19 cellular contexts compared by ENCODE assay signal in genomic region chr2:68119504-68119903, GRCh38. TPM values are rescaled to one million over a fixed set of nuclear protein-coding genes. Genes with fewer than 3 reads are reported as not detected.
A peak's percentile ranks its signal among the peaks of the same experiment; 100 is the strongest.
DNase-seq lines count a peak whose midpoint lies in the region; ATAC-seq and TF ChIP-seq lines count a peak whose summit lies in the region.
"Had no signal": no experiment of that assay in that cellular context is flagged by ENCODE, and none has a peak within 500 bp of the region (broad histone marks: within the 10 kb centered on the region; RNA-seq: fewer than 3 reads in every experiment).

No MANE protein-coding gene starts in this region.

- H3K27ac ChIP-seq in neuronal stem cell (replicated peaks; ENCODE audit: low read length) (no peak overlapping the region), testis (no peak overlapping the region), stomach (no peak overlapping the region)
- H3K27ac ChIP-seq: BLaER1 treated with 17β-estradiol and CSF1 and Interleukin-3, amounts not matched to agents 10 nM and 100 nM; HL-60 had no signal

- H2BK120ac ChIP-seq in neuronal stem cell (ENCODE audit: low read depth, low read length) = no peak overlapping the region

- H2BK5ac ChIP-seq in neuronal stem cell (ENCODE audit: low read length) = no peak overlapping the region

- no peak for TF ChIP-seq EP300 in stomach (IDR thresholded peaks at IDR 0.05)

- H3K27me3 ChIP-seq in neuronal stem cell (ENCODE audit: control insufficient read depth in 3 of 3, insufficient read depth in 3 of 3, low read depth in 1 of 3, low read length in 3 of 3) = peaks cover 0 to 6% (median 0%) of the 10 kb centered on the region in 3 experiments
- H3K27me3 ChIP-seq in testis = no peaks in the 10 kb centered on the region
- H3K27me3 ChIP-seq in stomach = no peaks in the 10 kb centered on the region
- H3K27me3 ChIP-seq: BLaER1 treated with 17β-estradiol and CSF1 and Interleukin-3, amounts not matched to agents 10 nM and 100 nM had no signal

- H3K4me1 Mint-ChIP-seq in T-helper 17 cell = peaks cover 6% of the 10 kb centered on the region
- H3K4me1 Mint-ChIP-seq in Calu3 (ENCODE audit: low read depth, unreplicated experiment) = no peaks in the 10 kb centered on the region

- no peaks in the 10 kb centered on the region for H3K9me3 Mint-ChIP-seq in Calu3 (ENCODE audit: low read depth, unreplicated experiment)
- H3K9me3 Mint-ChIP-seq: CD8-positive, alpha-beta T cell had no signal

- H3K27ac Mint-ChIP-seq in T-helper 17 cell (peak overlapping the region; percentile 43), Calu3 (ENCODE audit: unreplicated experiment) (no peak overlapping the region)
- H3K27ac Mint-ChIP-seq: CD8-positive, alpha-beta T cell had no signal

- H3K27me3 Mint-ChIP-seq in T-helper 17 cell (peaks cover 12% of the 10 kb centered on the region), Calu3 (ENCODE audit: unreplicated experiment) (no peaks in the 10 kb centered on the region)

- TF ChIP-seq POLR2A in testis (IDR thresholded peaks at IDR 0.05) (no peak), stomach (IDR thresholded peaks at IDR 0.05) (no peak)

- no peak overlapping the region for H2BK15ac ChIP-seq in neuronal stem cell (ENCODE audit: low read length)

- no peak for ATAC-seq in T-helper 17 cell
- ATAC-seq: CD8-positive, alpha-beta T cell; Right ventricle myocardium inferior had no signal

- H3K14ac ChIP-seq in neuronal stem cell (ENCODE audit: low read length) = no peak overlapping the region

- H3K36me3 ChIP-seq in neuronal stem cell (replicated peaks in 1 of 2; ENCODE audit: control insufficient read depth in 2 of 2, insufficient read depth in 2 of 2, low read length in 2 of 2) (no peaks in the 10 kb centered on the region), testis (ENCODE audit: low read depth, missing control alignments) (no peaks in the 10 kb centered on the region), stomach (no peaks in the 10 kb centered on the region)
- H3K36me3 ChIP-seq: BLaER1 treated with 17β-estradiol and CSF1 and Interleukin-3, amounts not matched to agents 10 nM and 100 nM had no signal

- H3K4me2 ChIP-seq in neuronal stem cell (ENCODE audit: insufficient read depth, low read length, poor library complexity, severe bottlenecking) = no peak overlapping the region
- H3K4me2 ChIP-seq: BLaER1 treated with 17β-estradiol and CSF1 and Interleukin-3, amounts not matched to agents 10 nM and 100 nM had no signal

- H2BK12ac ChIP-seq in neuronal stem cell (ENCODE audit: low read length) = no peak overlapping the region

- no peak overlapping the region for H4K91ac ChIP-seq in neuronal stem cell (ENCODE audit: low read depth, low read length, poor library complexity)

- no peak overlapping the region for H2AK5ac ChIP-seq in neuronal stem cell (ENCODE audit: low read depth, low read length)

- H3K36me3 Mint-ChIP-seq in T-helper 17 cell (ENCODE audit: low read depth) (peaks cover 3% of the 10 kb centered on the region), Calu3 (ENCODE audit: insufficient read depth, unreplicated experiment) (no peaks in the 10 kb centered on the region)
- H3K36me3 Mint-ChIP-seq: CD8-positive, alpha-beta T cell had no signal

- H3K9ac ChIP-seq in neuronal stem cell (ENCODE audit: low read depth, low read length, poor library complexity) = no peak overlapping the region
- H3K9ac ChIP-seq: BLaER1 treated with 17β-estradiol and CSF1 and Interleukin-3, amounts not matched to agents 10 nM and 100 nM had no signal

- H3K4me3 ChIP-seq in neuronal stem cell (ENCODE audit: low read length in 2 of 2) = no peak overlapping the region
- no peak overlapping the region for H3K4me3 ChIP-seq in testis
- H3K4me3 ChIP-seq in stomach = no peak overlapping the region
- H3K4me3 ChIP-seq: BLaER1 treated with 17β-estradiol and CSF1 and Interleukin-3, amounts not matched to agents 10 nM and 100 nM had no signal

- CTCF ChIA-PET in Calu3 (lab: Charles Lee) = no interaction called here

- no peak overlapping the region for H3K23ac ChIP-seq in neuronal stem cell (ENCODE audit: low read depth, low read length, poor library complexity)

- no peak for TF ChIP-seq CTCF in testis (IDR thresholded peaks at IDR 0.05)
- no peak for TF ChIP-seq CTCF in stomach (IDR thresholded peaks at IDR 0.05)
- TF ChIP-seq CTCF in Calu3 (IDR thresholded peaks at IDR 0.05; ENCODE audit: unreplicated experiment) = no peak

- H2AFZ ChIP-seq in neuronal stem cell (ENCODE audit: low read length) = peak overlapping the region; percentile 8

- no peak overlapping the region for H4K8ac ChIP-seq in neuronal stem cell (ENCODE audit: low read depth, low read length)

- WGBS in neuronal stem cell (ENCODE audit: extremely low coverage in 2 of 2, insufficient read length in 2 of 2, insufficient replicate concordance in 1 of 2), 2 donors = no CpG with 5 or more reads among the region's 5 CpGs
- WGBS in testis, 2 donors = 77 to 88% methylated on average over 5 of the region's 5 CpGs
- WGBS in stomach, 5 donors = 59 to 77% (median 67%) methylated on average over 5 of the region's 5 CpGs

- H3K4ac ChIP-seq in neuronal stem cell (ENCODE audit: low read length) = no peak overlapping the region

- H3K18ac ChIP-seq in neuronal stem cell (ENCODE audit: low read length) = no peak overlapping the region

- intact Hi-C loops in testis (cut with DNase I; ENCODE audit: low total_unique reads) (no loop called here), stomach (cut with DNase I; ENCODE audit: low total_unique reads) (no loop called here), Calu3 (cut with micrococcal nuclease; ENCODE audit: unreplicated experiment) (no loop called here)

- no peak overlapping the region for H3K4me3 Mint-ChIP-seq in T-helper 17 cell
- no peak overlapping the region for H3K4me3 Mint-ChIP-seq in Calu3 (ENCODE audit: low read depth, unreplicated experiment)
- H3K4me3 Mint-ChIP-seq: CD8-positive, alpha-beta T cell had no signal

- H3K9me3 ChIP-seq in T-helper 17 cell (ENCODE audit: control insufficient read depth, low read length, poor library complexity, severe bottlenecking) = no peaks in the 10 kb centered on the region
- H3K9me3 ChIP-seq in neuronal stem cell (replicated peaks in 1 of 2; ENCODE audit: control insufficient read depth in 2 of 2, insufficient read depth in 1 of 2, low read depth in 1 of 2, low read length in 2 of 2) = no peaks in the 10 kb centered on the region
- no peaks in the 10 kb centered on the region for H3K9me3 ChIP-seq in testis
- no peaks in the 10 kb centered on the region for H3K9me3 ChIP-seq in stomach
- H3K9me3 ChIP-seq: BLaER1 treated with 17β-estradiol and CSF1 and Interleukin-3, amounts not matched to agents 10 nM and 100 nM had no signal

- H3K4me1 ChIP-seq in neuronal stem cell (ENCODE audit: control insufficient read depth in 2 of 2, insufficient read depth in 1 of 2, low read depth in 1 of 2, low read length in 2 of 2) = peaks cover 1 to 2% of the 10 kb centered on the region in 2 donors
- peaks cover 6% of the 10 kb centered on the region for H3K4me1 ChIP-seq in testis
- peaks cover 0 to 20% (median 8%) of the 10 kb centered on the region in 4 donors for H3K4me1 ChIP-seq in stomach

- no peaks in the 10 kb centered on the region for H3K79me1 ChIP-seq in neuronal stem cell (ENCODE audit: low read depth, low read length)

- DNase-seq in NCI-H82 (lab: John Stamatoyannopoulos, UW) = peak; percentile 14
- DNase-seq in NCI-H82 treated with DMSO at 0.1 percent for 48 hours (lab: John Stamatoyannopoulos, UW; ENCODE audit: unreplicated experiment) = no peak
- DNase-seq in NCI-H128 (lab: John Stamatoyannopoulos, UW; ENCODE audit: unreplicated experiment) = peak; percentile 5
- no peak for DNase-seq in T-helper 17 cell
- no peak for DNase-seq in neuronal stem cell (ENCODE audit: low spot score)
- no peak for DNase-seq in testis
- DNase-seq in stomach = no peak
- no peak for DNase-seq in Calu3
- DNase-seq: CD8-positive, alpha-beta T cell; DMS79; H7; MM.1S; NCI-H1092; NCI-H187 treated with DMSO at 0.1 percent for 48 hours; NCI-H510A; SW 1271 had no signal

- no TSS peak for BruUV-seq in Calu3 (replicated peaks; lab: Mats Ljungman, UMichigan)

RNA-seq across cellular contexts. Expression of gene PNO1, which starts 38.2 kb away (rescaled TPM):
- total RNA-seq in T-helper 17 cell (10 to 100 TPM; 20.6 to 26.4 TPM), testis (10 to 100 TPM; 13.3 to 18.4 TPM), stomach (10 to 100 TPM; 15.2 to 65.8 (median 21.4) TPM), Calu3 (2022) (23.6 and 24.3 TPM in 2 replicates)
- 11.4 TPM for polyA plus RNA-seq in neuronal stem cell (2013, experiment 1 of 2)
- 11.2 TPM for polyA plus RNA-seq in neuronal stem cell (2013, experiment 2 of 2)
- polyA plus RNA-seq in testis (ENCODE audit: insufficient read depth, low read depth, low replicate concordance) (15.4 TPM), stomach (10 to 100 TPM in 2 of 3 donors, 1 to 10 TPM in 1; 6.1 to 13.6 (median 11.8) TPM)

RNA-seq across cellular contexts. Expression of gene C1D, which starts 56.7 kb away (rescaled TPM):
- total RNA-seq in T-helper 17 cell = 10 to 100 TPM; 14.1 to 17.0 TPM
- polyA plus RNA-seq in neuronal stem cell (2013, experiment 1 of 2) = 27.8 TPM
- polyA plus RNA-seq in neuronal stem cell (2013, experiment 2 of 2) = 29.2 TPM
- total RNA-seq in testis = 10 to 100 TPM; 27.0 to 31.7 TPM
- 34.0 TPM for polyA plus RNA-seq in testis (ENCODE audit: insufficient read depth, low read depth, low replicate concordance)
- total RNA-seq in stomach = 100 to 1,000 TPM in 1 of 5 donors, 10 to 100 TPM in 2, 1 to 10 TPM in 2; 3.2 to 101 (median 45.5) TPM
- 10 to 100 TPM; 14.8 to 30.4 (median 28.6) TPM for polyA plus RNA-seq in stomach
- total RNA-seq in Calu3 (2022) = 21.0 and 24.7 TPM in 2 replicates

Comparison
In these comparisons a context has a peak if more than half of its experiments do, and no peak if none do; other contexts are left out.
1. DNase-seq: peak in NCI-H82 (single experiment) and NCI-H128 (single experiment); none in NCI-H82 treated with DMSO at 0.1 percent for 48 hours (single experiment), T-helper 17 cell (0 of 3), neuronal stem cell (single experiment), testis (single experiment), stomach (single experiment) and Calu3 (single experiment).